Comparison of ENCODE assay signal across 9 cellular contexts in the genomic region with DNA sequence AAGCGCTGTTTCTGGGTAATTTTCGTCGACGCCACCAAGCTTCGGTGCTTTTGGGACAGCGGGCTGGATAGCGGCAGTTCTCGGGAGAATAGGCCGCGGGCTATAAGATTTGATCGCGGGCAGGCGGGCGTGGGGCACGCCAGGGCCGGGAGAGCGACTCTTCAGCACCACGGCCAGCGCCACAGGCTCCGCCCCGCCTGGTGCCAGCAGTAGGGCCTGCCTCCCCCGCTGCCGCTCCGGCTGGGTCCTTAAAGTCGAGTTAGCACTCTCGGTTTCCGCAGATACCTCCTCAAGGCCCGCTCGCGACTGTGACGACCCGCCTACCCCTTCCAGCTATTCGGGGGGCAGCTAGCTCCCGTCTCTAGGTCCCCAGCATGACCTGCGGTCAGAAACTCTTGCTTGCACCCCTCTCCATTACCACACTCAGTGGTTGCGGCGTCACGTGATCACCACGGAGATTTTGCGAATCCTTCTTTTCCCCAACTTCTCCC. TPM values are rescaled to one million over a fixed set of nuclear protein-coding genes. Genes with fewer than 3 reads are reported as not detected.
DNase-seq lines count a peak whose midpoint lies in the region; ATAC-seq and TF ChIP-seq lines count a peak whose summit lies in the region.
"Had no signal": no experiment of that assay in that cellular context is flagged by ENCODE, and none has a peak within 500 bp of the region (broad histone marks: within the 10 kb centered on the region; RNA-seq: fewer than 3 reads in every experiment).

No MANE protein-coding gene starts in this region.

- H3K4me3 ChIP-seq in iPS DF 6.9 (ENCODE audit: low read length): peak overlapping the region; percentile 52; the same call in 1 of the 2 replicates
- H3K4me3 ChIP-seq in effector memory CD4-positive, alpha-beta T cell (ENCODE audit: insufficient read depth, low read depth, low read length, poor library complexity, severe bottlenecking): no peak overlapping the region

- DNase-seq in activated T-helper 1 cell treated with anti-CD3 and anti-CD28 coated beads, Interleukin-12 subunit alpha, Interleukin-12 subunit beta, Interleukin-2, Interleukin-4 antibody, amounts not matched to agents 30 ng/mL and 10 ng/mL and 1 ng/mL, durations not matched to agents 14 hours and 24 hours and 36 hours (ENCODE audit: low spot score): peak; percentile 50
- no peak for DNase-seq in iPS DF 6.9 (ENCODE audit: low read depth, low spot score)
- DNase-seq in stimulated activated CD4-positive, alpha-beta T cell treated with anti-CD3 and anti-CD28 coated beads, Interleukin-15, amount 100 ng/mL, for 48 hours (ENCODE audit: low read depth in 2 of 2): peak; percentile 15 to 47
- no peak for DNase-seq in NCI-H82 treated with DMSO at 0.1 percent for 48 hours (lab: John Stamatoyannopoulos, UW; ENCODE audit: unreplicated experiment)
- no peak for DNase-seq in NCI-H1694 (lab: John Stamatoyannopoulos, UW)
- no peak for DNase-seq in effector memory CD4-positive, alpha-beta T cell

- TF ChIP-seq EP300 in Ishikawa (IDR thresholded peaks at IDR 0.05; ENCODE audit: borderline replicate concordance): no peak

- no peak for TF ChIP-seq POLR2A in GM18505 (IDR thresholded peaks at IDR 0.05; ENCODE audit: borderline replicate concordance, extremely low read depth, insufficient read depth, insufficient read length)

- peaks cover 18% of the 10 kb centered on the region for H3K9me3 Mint-ChIP-seq in activated T-helper 1 cell treated with anti-CD3 and anti-CD28 coated beads, Interleukin-12 subunit alpha, Interleukin-12 subunit beta, Interleukin-2, Interleukin-4 antibody, amounts not matched to agents 30 ng/mL and 10 ng/mL and 1 ng/mL, durations not matched to agents 14 hours and 24 hours and 36 hours

- peaks cover 2% of the 10 kb centered on the region for H3K36me3 Mint-ChIP-seq in activated T-helper 1 cell treated with anti-CD3 and anti-CD28 coated beads, Interleukin-12 subunit alpha, Interleukin-12 subunit beta, Interleukin-2, Interleukin-4 antibody, amounts not matched to agents 30 ng/mL and 10 ng/mL and 1 ng/mL, durations not matched to agents 14 hours and 24 hours and 36 hours (ENCODE audit: low read depth)

- H3K27me3 Mint-ChIP-seq in activated T-helper 1 cell treated with anti-CD3 and anti-CD28 coated beads, Interleukin-12 subunit alpha, Interleukin-12 subunit beta, Interleukin-2, Interleukin-4 antibody, amounts not matched to agents 30 ng/mL and 10 ng/mL and 1 ng/mL, durations not matched to agents 14 hours and 24 hours and 36 hours (ENCODE audit: insufficient read depth): peaks cover 43% of the 10 kb centered on the region

- H3K9me3 ChIP-seq in iPS DF 6.9 (ENCODE audit: control insufficient read depth, insufficient read depth, low read length): no peaks in the 10 kb centered on the region
- no peaks in the 10 kb centered on the region for H3K9me3 ChIP-seq in effector memory CD4-positive, alpha-beta T cell (ENCODE audit: control insufficient read depth, low read length)

- peaks cover 41% of the 10 kb centered on the region for H3K27me3 ChIP-seq in iPS DF 6.9 (ENCODE audit: control insufficient read depth, insufficient read depth, low read length)
- H3K27me3 ChIP-seq in effector memory CD4-positive, alpha-beta T cell (replicated peaks; ENCODE audit: control insufficient read depth, insufficient read depth, low read length, poor library complexity, severe bottlenecking): peaks cover 47% of the 10 kb centered on the region

- no peak overlapping the region for H3K4me3 Mint-ChIP-seq in activated T-helper 1 cell treated with anti-CD3 and anti-CD28 coated beads, Interleukin-12 subunit alpha, Interleukin-12 subunit beta, Interleukin-2, Interleukin-4 antibody, amounts not matched to agents 30 ng/mL and 10 ng/mL and 1 ng/mL, durations not matched to agents 14 hours and 24 hours and 36 hours

- peak overlapping the region; percentile 40 for H3K27ac Mint-ChIP-seq in activated T-helper 1 cell treated with anti-CD3 and anti-CD28 coated beads, Interleukin-12 subunit alpha, Interleukin-12 subunit beta, Interleukin-2, Interleukin-4 antibody, amounts not matched to agents 30 ng/mL and 10 ng/mL and 1 ng/mL, durations not matched to agents 14 hours and 24 hours and 36 hours

- no peak overlapping the region for H3K27ac ChIP-seq in iPS DF 6.9 (ENCODE audit: low read length)
- H3K27ac ChIP-seq in effector memory CD4-positive, alpha-beta T cell (ENCODE audit: insufficient read depth, low read length, poor library complexity, severe bottlenecking): no peak overlapping the region

- WGBS in iPS DF 6.9 (ENCODE audit: insufficient coverage, insufficient read length): no CpG with 5 or more reads among the region's 40 CpGs

- intact Hi-C loops in activated T-helper 1 cell treated with anti-CD3 and anti-CD28 coated beads, Interleukin-12 subunit alpha, Interleukin-12 subunit beta, Interleukin-2, Interleukin-4 antibody, amounts not matched to agents 30 ng/mL and 10 ng/mL and 1 ng/mL, durations not matched to agents 14 hours and 24 hours and 36 hours (cut with micrococcal nuclease): loop anchor here (1.0 kb wide), 1 partner anchor 10 kb away; the partner anchor contains the start of gene NXPH1

- no peaks in the 10 kb centered on the region for H3K36me3 ChIP-seq in iPS DF 6.9 (ENCODE audit: control insufficient read depth, insufficient read depth, low read length)
- H3K36me3 ChIP-seq in effector memory CD4-positive, alpha-beta T cell (ENCODE audit: control insufficient read depth, insufficient read depth, low read length): no peaks in the 10 kb centered on the region

- H3K4me1 Mint-ChIP-seq in activated T-helper 1 cell treated with anti-CD3 and anti-CD28 coated beads, Interleukin-12 subunit alpha, Interleukin-12 subunit beta, Interleukin-2, Interleukin-4 antibody, amounts not matched to agents 30 ng/mL and 10 ng/mL and 1 ng/mL, durations not matched to agents 14 hours and 24 hours and 36 hours (ENCODE audit: low read depth): peaks cover 5% of the 10 kb centered on the region

- H3K4me1 ChIP-seq in iPS DF 6.9 (ENCODE audit: control insufficient read depth, insufficient read depth, low read length): no peaks in the 10 kb centered on the region; the same call in 1 of the 2 replicates
- no peaks in the 10 kb centered on the region for H3K4me1 ChIP-seq in effector memory CD4-positive, alpha-beta T cell (ENCODE audit: control insufficient read depth, insufficient read depth, low read length, poor library complexity, severe bottlenecking)

- ATAC-seq in GM18505 (IDR thresholded peaks at IDR 0.05; ENCODE audit: unreplicated experiment): peak; percentile 77

- no peak for TF ChIP-seq RAD21 in Ishikawa (IDR thresholded peaks at IDR 0.05; ENCODE audit: low read depth)

TF ChIP-seq in Ishikawa, 13 proteins besides CTCF, POLR2A, EP300 and RAD21:
- TF ChIP-seq YY1 (IDR thresholded peaks at IDR 0.05; ENCODE audit: low read depth) (no peak), TEAD4 (IDR thresholded peaks at IDR 0.05) (no peak), REST (IDR thresholded peaks at IDR 0.05; ENCODE audit: low read depth) (peak; percentile 90), TCF12 (IDR thresholded peaks at IDR 0.05; ENCODE audit: low read depth) (no peak), TAF1 (IDR thresholded peaks at IDR 0.05; ENCODE audit: low read depth) (no peak)
TF ChIP-seq in Ishikawa: peak in this region for 1.

RNA-seq across cellular contexts. Expression of gene NXPH1, which starts 9.4 kb away (rescaled TPM):
- total RNA-seq in activated T-helper 1 cell treated with anti-CD3 and anti-CD28 coated beads, Interleukin-12 subunit alpha, Interleukin-12 subunit beta, Interleukin-2, Interleukin-4 antibody, amounts not matched to agents 30 ng/mL and 10 ng/mL and 1 ng/mL, durations not matched to agents 14 hours and 24 hours and 36 hours: not detected in 2 replicates
- total RNA-seq: epithelial cell of proximal tubule had no signal

Comparison
In these comparisons a context has a peak if more than half of its experiments do, and no peak if none do; other contexts are left out.
1. DNase-seq: peak in activated T-helper 1 cell treated with anti-CD3 and anti-CD28 coated beads, Interleukin-12 subunit alpha, Interleukin-12 subunit beta, Interleukin-2, Interleukin-4 antibody, amounts not matched to agents 30 ng/mL and 10 ng/mL and 1 ng/mL, durations not matched to agents 14 hours and 24 hours and 36 hours (single experiment) and stimulated activated CD4-positive, alpha-beta T cell treated with anti-CD3 and anti-CD28 coated beads, Interleukin-15, amount 100 ng/mL, for 48 hours (2 of 2); none in iPS DF 6.9 (single experiment), NCI-H82 treated with DMSO at 0.1 percent for 48 hours (single experiment), NCI-H1694 (single experiment) and effector memory CD4-positive, alpha-beta T cell (0 of 3).